In genomic region chr5:78251663-78252284, GRCh38 we compare ENCODE assay signal across 32 cellular contexts.
"Had no signal": no experiment of that assay in that cellular context is flagged by ENCODE, and none has a peak within 500 bp of the region (broad histone marks: within the 10 kb centered on the region; RNA-seq: fewer than 3 reads in every experiment).

No MANE protein-coding gene starts in this region.

- H3K36me3 ChIP-seq: brain microvascular endothelial cell, cardiac muscle cell, Peyer's patch had no signal

- H3K9me3 ChIP-seq: Peyer's patch, SJSA1, SK-N-SH had no signal

- H3K27me3 ChIP-seq: brain microvascular endothelial cell, cardiac muscle cell, Peyer's patch, SJSA1 had no signal

- H3K4me3 ChIP-seq: cardiac muscle cell, Peyer's patch, SJSA1 had no signal

- H3K9ac ChIP-seq: KMS-11, SK-N-SH had no signal

- H3K4me2 ChIP-seq: KMS-11, SK-N-SH had no signal

- H3K27ac ChIP-seq: brain microvascular endothelial cell, cardiac muscle cell, KMS-11, Peyer's patch, SJSA1, WERI-Rb-1 had no signal

- DNase-seq: activated CD4-positive, alpha-beta T cell treated with anti-CD3 and anti-CD28 coated beads, Interleukin-2, amount 10 ng/mL, durations not matched to agents 24 days and 14 days; activated CD4-positive, alpha-beta T cell treated with anti-CD3 and anti-CD28 coated beads, Interleukin-2, amount 50 U/mL, for 4 hours; activated CD8-positive, alpha-beta T cell treated with anti-CD3 and anti-CD28 coated beads for 36 hours; activated effector memory CD4-positive, alpha-beta T cell treated with anti-CD3 and anti-CD28 coated beads, Interleukin-2, amount 50 U/mL, for 16 hours; activated naive CD4-positive, alpha-beta T cell; activated naive CD4-positive, alpha-beta T cell treated with anti-CD3 and anti-CD28 coated beads, Interleukin-2, amount 50 U/mL, for 16 hours; activated naive CD8-positive, alpha-beta T cell treated with anti-CD3 and anti-CD28 coated beads for 36 hours; activated T-cell treated with anti-CD3 and anti-CD28 coated beads, Interleukin-2, amount 50 U/mL, for 1 hour; activated T-cell treated with anti-CD3 and anti-CD28 coated beads, Interleukin-2, amount 50 U/mL, for 72 hours; amniotic stem cell; aorta; brain microvascular endothelial cell; MM.1S; MV-4-11; NCI-H1092; NCI-H1436 treated with DMSO at 0.1 percent for 48 hours; NCI-H1694 treated with DMSO at 0.1 percent for 48 hours; NCI-H2029; NCI-H345; NCI-H524 treated with DMSO at 0.1 percent for 48 hours; PC-3; Peyer's patch; RPMI8226; SHP77 treated with DMSO at 0.1 percent for 48 hours; SK-N-SH; T-helper 2 cell; T-helper 9 cell; WERI-Rb-1 had no signal

- H3K4me1 ChIP-seq: Peyer's patch, SJSA1 had no signal

- ATAC-seq: activated CD8-positive, alpha-beta T cell treated with anti-CD3 and anti-CD28 coated beads for 36 hours; activated T-cell treated with anti-CD3 and anti-CD28 coated beads, Interleukin-2, amount 50 U/mL, for 72 hours; activated T-helper 17 cell treated with anti-CD3 and anti-CD28 coated beads, Interleukin-2, amount 50 U/mL, for 72 hours; PC-3 had no signal
